In genomic region chrX:120468825-120469525, GRCh38 we compare ENCODE assay signal across 8 cellular contexts. TPM values are rescaled to one million over a fixed set of nuclear protein-coding genes. Genes with fewer than 3 reads are reported as not detected.
A peak's percentile ranks its signal among the peaks of the same experiment; 100 is the strongest.
DNase-seq lines count a peak whose midpoint lies in the region; ATAC-seq lines count a peak whose summit lies in the region.

Gene LAMP2, minus strand, starts transcription at chrX:120469296. Its CDS starts 127 bp downstream, at chrX:120469169.

- DNase-seq in COLO668 (lab: John Stamatoyannopoulos, UW; ENCODE audit: unreplicated experiment) (peak; percentile 84), HT-29 (ENCODE audit: low spot score) (peak; percentile 85), lung microvascular endothelial cell (ENCODE audit: low read depth in 2 of 2) (peak; percentile 85 to 86)
- peak; percentile 70 for DNase-seq in NK-92 treated with Interleukin-12 subunit alpha and Interleukin-12 subunit beta, amount 100 ng/mL, for 24 hours (lab: John Stamatoyannopoulos, UW)
- DNase-seq in activated CD8-positive, alpha-beta memory T cell treated with anti-CD3 and anti-CD28 coated beads for 24 hours: peak; percentile 87
- DNase-seq in effector CD4-positive, alpha-beta T cell: peak; percentile 71
- DNase-seq in stimulated activated CD4-positive, alpha-beta T cell treated with anti-CD3 and anti-CD28 coated beads, TNF-alpha, amount 100 ng/mL, for 4 hours (ENCODE audit: low read depth in 3 of 3): peak; percentile 53 to 66 (median 58)

- ATAC-seq in GM21360 (IDR thresholded peaks at IDR 0.05; ENCODE audit: unreplicated experiment): peak; percentile 93

RNA-seq across cellular contexts. Expression of gene LAMP2, which starts in this region (rescaled TPM):
- total RNA-seq in HT-29 (2014; rRNA removed; shearing (Covaris generic)): 16.1 and 21.8 TPM in 2 replicates
- total RNA-seq in lung microvascular endothelial cell: 81.5 and 117 TPM in 2 replicates

Comparison
In these comparisons a context has a peak if more than half of its experiments do, and no peak if none do; other contexts are left out.
1. Peak in every context shown above with its lines: DNase-seq and ATAC-seq.